ENCODE assay signal across 8 cellular contexts in the genomic region with DNA sequence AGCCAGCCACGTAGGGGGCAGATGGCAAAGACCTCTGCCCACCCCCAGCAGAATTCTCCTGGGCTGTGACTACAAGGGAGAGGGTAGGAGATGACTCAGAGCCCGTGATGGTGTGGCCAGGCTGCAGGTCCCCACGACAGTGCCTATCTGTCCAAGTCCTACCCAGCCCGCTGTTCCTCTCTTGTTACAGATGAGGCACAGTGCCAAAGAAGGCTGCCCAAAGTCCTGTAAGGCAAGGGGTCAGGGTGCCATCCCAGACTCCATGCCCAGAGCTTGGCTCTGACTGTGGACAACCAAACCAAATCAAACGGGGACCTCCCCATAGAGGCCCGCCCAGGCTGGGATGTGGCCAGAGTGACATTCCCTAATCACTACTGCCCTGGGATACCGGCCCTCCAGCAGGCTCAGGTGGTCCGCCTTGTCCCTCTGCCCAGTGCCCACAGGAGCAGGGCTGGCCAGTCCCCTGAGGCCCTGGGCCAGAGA. TPM values are rescaled to one million over a fixed set of nuclear protein-coding genes. Genes with fewer than 3 reads are reported as not detected.
DNase-seq lines count a peak whose midpoint lies in the region; ATAC-seq, FAIRE-seq and TF ChIP-seq lines count a peak whose summit lies in the region.

No MANE protein-coding gene starts in this region.

- no peak overlapping the region for H3K14ac ChIP-seq in trophoblast cell (ENCODE audit: low read length)

- no peak overlapping the region for H4K8ac ChIP-seq in trophoblast cell (ENCODE audit: low read depth, low read length)

- TF ChIP-seq CTCF in Caco-2 (IDR thresholded peaks at IDR 0.05; ENCODE audit: insufficient read depth in 1 of 2, low read depth in 1 of 2, low read length in 1 of 2, severe bottlenecking in 1 of 2, unreplicated experiment in 1 of 2): no peak
- no peak for TF ChIP-seq CTCF in SK-N-SH (IDR thresholded peaks at IDR 0.05)
- no peak for TF ChIP-seq CTCF in fibroblast of villous mesenchyme (IDR thresholded peaks at IDR 0.05; ENCODE audit: insufficient read depth, low read depth, low read length)
- TF ChIP-seq CTCF in D721Med (IDR thresholded peaks at IDR 0.05; ENCODE audit: insufficient read depth, missing control alignments): no peak

- H3K27ac Mint-ChIP-seq in Caco-2 (ENCODE audit: unreplicated experiment): peak overlapping the region; percentile 58

- H2AFZ ChIP-seq in SK-N-SH (ENCODE audit: low read depth): no peak overlapping the region
- no peak overlapping the region for H2AFZ ChIP-seq in trophoblast cell (ENCODE audit: insufficient read depth, low read length, poor library complexity)

- peaks cover 27% of the 10 kb centered on the region for H3K79me1 ChIP-seq in trophoblast cell (ENCODE audit: low read length)

- peaks cover 27% of the 10 kb centered on the region for H3K4me1 Mint-ChIP-seq in Caco-2 (ENCODE audit: low read depth, unreplicated experiment)

- H2AK5ac ChIP-seq in trophoblast cell (ENCODE audit: low read length): no peak overlapping the region

- BruUV-seq in Caco-2 (replicated peaks; lab: Mats Ljungman, UMichigan): no TSS peak

- H3K18ac ChIP-seq in trophoblast cell (ENCODE audit: low read length): no peak overlapping the region

- FAIRE-seq in D721Med (lab: Jason Lieb, UNC): no peak

- CTCF ChIA-PET in Caco-2 (lab: Charles Lee) (no interaction called here), SK-N-SH (lab: Yijun Ruan, JAX) (interaction anchor here (0.8 to 1.2 kb wide), 3 partner anchors 65 to 201 kb away, joined by 3 to 4 read pairs (median 3); no protein-coding TSS in a partner anchor)

- DNase-seq in Caco-2 (no peak), SK-N-SH (peak; percentile 37), fibroblast of villous mesenchyme (ENCODE audit: low read depth) (no peak), trophoblast cell (no peak), D721Med (ENCODE audit: insufficient read length, low spot score) (no peak)

- no peak overlapping the region for H4K12ac ChIP-seq in trophoblast cell (ENCODE audit: low read depth, low read length)

- peak overlapping the region; percentile 100 for H3K9ac ChIP-seq in SK-N-SH
- H3K9ac ChIP-seq in trophoblast cell (ENCODE audit: low read length): no peak overlapping the region

- ATAC-seq in esophagus mucosa (no peak), HG03175 (IDR thresholded peaks at IDR 0.05; ENCODE audit: unreplicated experiment) (no peak), HG03460 (IDR thresholded peaks at IDR 0.05; ENCODE audit: unreplicated experiment) (no peak)

- 48% methylated on average over 7 of the region's 8 CpGs for WGBS in SK-N-SH (ENCODE audit: low lambda C conversion rate)
- no CpG with 5 or more reads among the region's 8 CpGs for WGBS in trophoblast cell (ENCODE audit: extremely low coverage, insufficient coverage, insufficient read length)

- TF ChIP-seq EP300 in SK-N-SH (IDR thresholded peaks at IDR 0.05; ENCODE audit: borderline replicate concordance in 1 of 2, low read depth in 1 of 2, low read length in 1 of 2): no peak

- no peak overlapping the region for H3K23ac ChIP-seq in trophoblast cell (ENCODE audit: low read length)

- peaks cover 22% of the 10 kb centered on the region for H3K36me3 Mint-ChIP-seq in Caco-2 (ENCODE audit: insufficient read depth, unreplicated experiment)

- no peaks in the 10 kb centered on the region for H3K9me3 Mint-ChIP-seq in Caco-2 (ENCODE audit: unreplicated experiment)

- intact Hi-C loops in Caco-2 (cut with micrococcal nuclease; ENCODE audit: unreplicated experiment): loop anchor here (2.0 kb wide), 1 partner anchor 47 kb away; no protein-coding TSS in a partner anchor

- H3K9me2 ChIP-seq in SK-N-SH: no peaks in the 10 kb centered on the region

- no peak overlapping the region for H3K4me3 ChIP-seq in Caco-2 (ENCODE audit: low read depth, low read length)
- H3K4me3 ChIP-seq in SK-N-SH (ENCODE audit: low read depth in 2 of 2, low read length in 1 of 2): peak overlapping the region; percentile 92 to 95
- peak overlapping the region; percentile 96 for H3K4me3 ChIP-seq in fibroblast of villous mesenchyme (ENCODE audit: low read depth, low read length)
- no peak overlapping the region for H3K4me3 ChIP-seq in trophoblast cell (ENCODE audit: low read depth, low read length)

- H3K4me1 ChIP-seq in Caco-2 (peaks cover 46% of the 10 kb centered on the region), SK-N-SH (ENCODE audit: control insufficient read depth in 1 of 2, insufficient read depth in 2 of 2, low read depth in 1 of 2, low read length in 1 of 2) (peaks cover 28 to 62% of the 10 kb centered on the region in 2 experiments), trophoblast cell (ENCODE audit: control insufficient read depth in 1 of 2, insufficient read depth in 2 of 2, low read length in 2 of 2) (peaks cover 34 to 58% of the 10 kb centered on the region in 2 experiments)

- H2BK120ac ChIP-seq in trophoblast cell (ENCODE audit: insufficient read depth, low read length, poor library complexity): no peak overlapping the region

- peak overlapping the region; percentile 97 for H3K4ac ChIP-seq in trophoblast cell (ENCODE audit: low read depth, low read length)

- peaks cover 7% of the 10 kb centered on the region for H3F3A ChIP-seq in SK-N-SH (replicated peaks; ENCODE audit: insufficient read depth)

- no peak overlapping the region for H2BK12ac ChIP-seq in trophoblast cell (ENCODE audit: low read length)

- H3K27me3 ChIP-seq in Caco-2 (replicated peaks; ENCODE audit: control insufficient read depth, insufficient read depth, low read length) (no peaks in the 10 kb centered on the region), SK-N-SH (ENCODE audit: insufficient read depth) (no peaks in the 10 kb centered on the region), trophoblast cell (ENCODE audit: insufficient read depth, low read length) (no peaks in the 10 kb centered on the region)

- H3K36me3 ChIP-seq in Caco-2 (ENCODE audit: control insufficient read depth, insufficient read depth, low read length): peaks cover 5% of the 10 kb centered on the region; the same call in 1 of the 2 replicates
- H3K36me3 ChIP-seq in SK-N-SH (replicated peaks in 1 of 2; ENCODE audit: control insufficient read depth in 1 of 2, insufficient read depth in 2 of 2, low read length in 1 of 2): peaks cover 9 to 12% of the 10 kb centered on the region in 2 experiments
- peaks cover 26 to 30% of the 10 kb centered on the region in 2 experiments for H3K36me3 ChIP-seq in trophoblast cell (ENCODE audit: control insufficient read depth in 1 of 2, insufficient read depth in 2 of 2, low read length in 2 of 2)

- TF ChIP-seq RAD21 in SK-N-SH (IDR thresholded peaks at IDR 0.05; ENCODE audit: low read length): no peak

- H2BK5ac ChIP-seq in trophoblast cell (ENCODE audit: low read depth, low read length, poor library complexity): no peak overlapping the region

- H3K27me3 Mint-ChIP-seq in Caco-2 (ENCODE audit: insufficient read depth, unreplicated experiment): no peaks in the 10 kb centered on the region

- peaks cover 57% of the 10 kb centered on the region for H4K20me1 ChIP-seq in SK-N-SH (ENCODE audit: insufficient read depth)

- peak overlapping the region; percentile 83 to 92 for H3K27ac ChIP-seq in SK-N-SH (ENCODE audit: low read depth in 2 of 2, low read length in 1 of 2)
- H3K27ac ChIP-seq in trophoblast cell (ENCODE audit: low read depth, low read length): no peak overlapping the region

- no peaks in the 10 kb centered on the region for H3K9me3 ChIP-seq in Caco-2
- no peaks in the 10 kb centered on the region for H3K9me3 ChIP-seq in SK-N-SH
- H3K9me3 ChIP-seq in trophoblast cell (ENCODE audit: insufficient read depth, low read depth, low read length): peaks cover 2% of the 10 kb centered on the region

- H3K4me2 ChIP-seq in SK-N-SH (peak overlapping the region; percentile 100), trophoblast cell (ENCODE audit: low read length) (peak overlapping the region; percentile 82)

- H3K79me2 ChIP-seq in SK-N-SH (ENCODE audit: insufficient read depth) (peaks cover 77% of the 10 kb centered on the region), trophoblast cell (ENCODE audit: control insufficient read depth, insufficient read depth, low read length, poor library complexity) (peaks cover 46% of the 10 kb centered on the region)

- peak overlapping the region; percentile 82 for H3K4me3 Mint-ChIP-seq in Caco-2 (ENCODE audit: unreplicated experiment)

- H4K91ac ChIP-seq in trophoblast cell (ENCODE audit: low read depth, low read length): no peak overlapping the region

- POLR2A ChIA-PET in Caco-2 (lab: Charles Lee) (no interaction called here), SK-N-SH (lab: Yijun Ruan, JAX) (interaction anchor here (0.6 to 1.2 kb wide), 2 partner anchors 9 to 13 kb away, joined by 3 to 5 read pairs; a partner anchor contains a TSS)

TF ChIP-seq in SK-N-SH, 30 proteins besides CTCF, POLR2A, EP300 and RAD21 (continues in another document):
- TF ChIP-seq FOXJ3 (CRISPR knock-in tag; IDR thresholded peaks at IDR 0.05): no peak
- no peak for TF ChIP-seq RXRA (IDR thresholded peaks at IDR 0.05; ENCODE audit: borderline replicate concordance, low read depth)
- TF ChIP-seq FOSL2 (IDR thresholded peaks at IDR 0.05; ENCODE audit: borderline replicate concordance, low read depth): peak; percentile 39; the same call in 1 of the 2 replicates
- TF ChIP-seq NFIC (IDR thresholded peaks at IDR 0.05; ENCODE audit: borderline replicate concordance): peak; percentile 51
- TF ChIP-seq, protein P1, sequence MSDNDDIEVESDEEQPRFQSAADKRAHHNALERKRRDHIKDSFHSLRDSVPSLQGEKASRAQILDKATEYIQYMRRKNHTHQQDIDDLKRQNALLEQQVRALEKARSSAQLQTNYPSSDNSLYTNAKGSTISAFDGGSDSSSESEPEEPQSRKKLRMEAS (IDR thresholded peaks at IDR 0.05; ENCODE audit: low read depth): no peak

RNA-seq across cellular contexts. Expression of a gene that starts 12.6 kb away (rescaled TPM):
- total RNA-seq in Caco-2 (2022): 94.0 and 95.5 TPM in 2 replicates
- 29.2 and 45.1 TPM in 2 replicates for polyA plus RNA-seq in SK-N-SH (2012; rRNA removed)
- 18.4 and 30.6 TPM in 2 replicates for polyA plus RNA-seq in SK-N-SH (2012; cell fraction: cytosol; rRNA removed)
- polyA plus RNA-seq in SK-N-SH (2012; cell fraction: nucleus; rRNA removed): 120 and 189 TPM in 2 replicates
- 87.2 and 120 TPM in 2 replicates for total RNA-seq in fibroblast of villous mesenchyme
- polyA plus RNA-seq in trophoblast cell (2013): 200 and 201 TPM in 2 replicates
- total RNA-seq in esophagus mucosa: 33.0 TPM

RNA-seq across cellular contexts. Expression of a gene that starts 45.2 kb away (rescaled TPM):
- total RNA-seq in Caco-2 (2022) (not detected in 2 replicates), fibroblast of villous mesenchyme (not detected in 2 replicates), esophagus mucosa (0.44 TPM)
- not detected in 2 replicates for polyA plus RNA-seq in SK-N-SH (2012; rRNA removed)
- not detected in 2 replicates for polyA plus RNA-seq in SK-N-SH (2012; cell fraction: cytosol; rRNA removed)
- polyA plus RNA-seq in SK-N-SH (2012; cell fraction: nucleus; rRNA removed): not detected in 2 replicates
- 0.15 TPM in 1 of 2 replicates, not detected in the other for polyA plus RNA-seq in trophoblast cell (2013)

RNA-seq across cellular contexts. Expression of a gene that starts 57.0 kb away (rescaled TPM):
- total RNA-seq in Caco-2 (2022) (not detected in 2 replicates), fibroblast of villous mesenchyme (not detected in 2 replicates), esophagus mucosa (not detected)
- polyA plus RNA-seq in SK-N-SH (2012; rRNA removed): not detected in 2 replicates
- not detected in 2 replicates for polyA plus RNA-seq in SK-N-SH (2012; cell fraction: cytosol; rRNA removed)
- polyA plus RNA-seq in SK-N-SH (2012; cell fraction: nucleus; rRNA removed): 0.04 TPM in 1 of 2 replicates, not detected in the other
- polyA plus RNA-seq in trophoblast cell (2013): 0.37 and 0.41 TPM in 2 replicates

Comparison
In these comparisons a context has a peak if more than half of its experiments do, and no peak if none do; other contexts are left out.
1. H3K4me3 ChIP-seq: peak in SK-N-SH (2 of 2) and fibroblast of villous mesenchyme (single experiment); none in Caco-2 (single experiment) and trophoblast cell (single experiment).